Comparison of ENCODE assay signal across 12 cellular contexts in the genomic region with DNA sequence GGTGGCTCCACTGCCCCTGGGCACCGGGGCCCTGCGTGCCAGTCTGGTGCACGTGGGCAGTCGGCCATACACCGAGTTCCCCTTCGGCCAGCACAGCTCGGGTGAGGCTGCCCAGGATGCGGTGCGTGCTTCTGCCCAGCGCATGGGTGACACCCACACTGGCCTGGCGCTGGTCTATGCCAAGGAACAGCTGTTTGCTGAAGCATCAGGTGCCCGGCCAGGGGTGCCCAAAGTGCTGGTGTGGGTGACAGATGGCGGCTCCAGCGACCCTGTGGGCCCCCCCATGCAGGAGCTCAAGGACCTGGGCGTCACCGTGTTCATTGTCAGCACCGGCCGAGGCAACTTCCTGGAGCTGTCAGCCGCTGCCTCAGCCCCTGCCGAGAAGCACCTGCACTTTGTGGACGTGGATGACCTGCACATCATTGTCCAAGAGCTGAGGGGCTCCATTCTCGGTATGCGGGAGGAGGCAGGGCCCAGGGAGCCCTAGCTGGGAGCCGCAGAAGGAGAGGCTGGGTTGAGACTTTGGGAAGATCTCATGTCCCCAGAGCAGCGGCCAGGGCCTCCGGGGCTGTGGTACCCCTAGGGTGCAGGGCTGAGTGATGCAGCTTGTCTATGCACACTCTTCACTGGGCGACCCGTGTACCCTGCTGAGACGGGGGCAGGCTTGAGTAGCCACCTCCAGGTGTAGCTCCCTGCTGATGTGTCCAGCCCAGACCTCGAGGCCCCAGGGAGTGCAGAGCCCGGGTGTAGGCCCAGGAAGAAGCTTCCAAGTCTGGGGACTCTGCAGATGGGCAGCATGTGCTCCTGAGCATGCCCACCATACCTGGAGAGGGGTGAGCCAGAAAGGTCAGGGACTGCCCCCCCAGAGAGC. TPM values are rescaled to one million over a fixed set of nuclear protein-coding genes. Genes with fewer than 3 reads are reported as not detected.
A peak's percentile ranks its signal among the peaks of the same experiment; 100 is the strongest.
DNase-seq lines count a peak whose midpoint lies in the region; TF ChIP-seq lines count a peak whose summit lies in the region.
"Had no signal": no experiment of that assay in that cellular context is flagged by ENCODE, and none has a peak within 500 bp of the region (broad histone marks: within the 10 kb centered on the region; RNA-seq: fewer than 3 reads in every experiment).

No MANE protein-coding gene starts in this region.

- H3K27me3 ChIP-seq in endocrine pancreas (ENCODE audit: control insufficient read depth, insufficient read depth, low read length) (no peaks in the 10 kb centered on the region), stomach (peaks cover 0 to 33% (median 7%) of the 10 kb centered on the region in 3 donors)

- peak overlapping the region; percentile 25 for H3K9ac ChIP-seq in endocrine pancreas (ENCODE audit: control insufficient read depth, insufficient read depth, low read length)

- DNase-seq in NCI-H1417 (lab: John Stamatoyannopoulos, UW) (peak in 2 of 3 experiments; percentile 39 to 70), NCI-H1417 treated with DMSO at 0.1 percent for 48 hours (lab: John Stamatoyannopoulos, UW) (no peak), stomach (no peak), NCI-H187 treated with DMSO at 0.1 percent for 48 hours (lab: John Stamatoyannopoulos, UW) (no peak), NCI-H2196 treated with DMSO at 0.1 percent for 48 hours (lab: John Stamatoyannopoulos, UW; ENCODE audit: unreplicated experiment) (no peak)
- DNase-seq: activated CD4-positive, alpha-beta T cell treated with anti-CD3 and anti-CD28 coated beads, Interleukin-2, amount 10 ng/mL, durations not matched to agents 7 days and 5 days; activated naive CD4-positive, alpha-beta T cell treated with anti-CD3 and anti-CD28 coated beads, Interleukin-2, amount 50 U/mL, for 16 hours; NCI-H2107; SIG-M5; stimulated activated CD4-positive, alpha-beta T cell treated with anti-CD3 and anti-CD28 coated beads, Interleukin-4, amount 100 ng/mL, for 4 hours had no signal

- TF ChIP-seq CTCF in stomach (IDR thresholded peaks at IDR 0.05) = no peak

- H3K4me1 ChIP-seq in endocrine pancreas (ENCODE audit: control insufficient read depth, insufficient read depth, low read length) = no peaks in the 10 kb centered on the region
- peaks cover 77 to 91% (median 80%) of the 10 kb centered on the region in 4 donors for H3K4me1 ChIP-seq in stomach

- intact Hi-C loops in stomach (cut with DNase I; ENCODE audit: low total_unique reads) = no loop called here

- no peak for TF ChIP-seq EP300 in stomach (IDR thresholded peaks at IDR 0.05)

- H3K36me3 ChIP-seq in endocrine pancreas (ENCODE audit: control insufficient read depth, insufficient read depth, low read length) = no peaks in the 10 kb centered on the region
- H3K36me3 ChIP-seq in stomach = peaks cover 0 to 11% (median 6%) of the 10 kb centered on the region in 4 donors
- H3K36me3 ChIP-seq: upper lobe of left lung had no signal

- no peak for TF ChIP-seq POLR2A in stomach (IDR thresholded peaks at IDR 0.05)

- H3K4me3 ChIP-seq in endocrine pancreas (ENCODE audit: control insufficient read depth, insufficient read depth, low read length) (no peak overlapping the region), stomach (peak overlapping the region; percentile 54 to 64 (median 58))

- H3K9me3 ChIP-seq in endocrine pancreas (ENCODE audit: control insufficient read depth, low read length) (no peaks in the 10 kb centered on the region), stomach (no peaks in the 10 kb centered on the region)
- H3K9me3 ChIP-seq: upper lobe of left lung had no signal

- H3K27ac ChIP-seq in stomach = peak overlapping the region; percentile 16 to 92 (median 38)

- 24 to 51% (median 42%) methylated on average over 11 to 31 of the region's 31 CpGs for WGBS in stomach, 5 donors

RNA-seq across cellular contexts. Expression of a gene that starts 1.8 kb away (rescaled TPM):
- 10 to 100 TPM; 11.4 to 37.7 (median 21.1) TPM for total RNA-seq in stomach
- polyA plus RNA-seq in stomach = 10 to 100 TPM in 2 of 3 donors, 1 to 10 TPM in 1; 7.6 to 64.8 (median 24.8) TPM

RNA-seq across cellular contexts. Expression of a gene that starts 12.2 kb away (rescaled TPM):
- total RNA-seq in stomach = 1 to 10 TPM in 2 of 5 donors, under 1 TPM in 1, not detected in 2; 0.55 to 5.2 (median 1.3) TPM
- polyA plus RNA-seq in stomach = 1 to 10 TPM in 1 of 3 donors, under 1 TPM in 2; 0.25 to 2.3 (median 0.92) TPM

RNA-seq across cellular contexts. Expression of a gene that starts 16.2 kb away (rescaled TPM):
- total RNA-seq in stomach = 10 to 100 TPM in 1 of 5 donors, 1 to 10 TPM in 2, under 1 TPM in 1, not detected in 1; 0.89 to 13.6 (median 4.7) TPM
- polyA plus RNA-seq in stomach = 10 to 100 TPM in 2 of 3 donors, 1 to 10 TPM in 1; 8.7 to 13.5 (median 13.3) TPM
- total RNA-seq: activated CD4-positive, alpha-beta T cell treated with anti-CD3 and anti-CD28 coated beads, Interleukin-2, amount 10 ng/mL, durations not matched to agents 7 days and 5 days had no signal

RNA-seq across cellular contexts. Expression of a gene that starts 30.2 kb away (rescaled TPM):
- 100 to 1,000 TPM in 2 of 5 donors, 10 to 100 TPM in 3; 53.9 to 116 (median 82.9) TPM for total RNA-seq in stomach
- 100 to 1,000 TPM; 136 to 187 (median 150) TPM for polyA plus RNA-seq in stomach

RNA-seq across cellular contexts. Expression of a gene that starts 34.3 kb away (rescaled TPM):
- total RNA-seq in stomach = 10 to 100 TPM; 15.6 to 91.5 (median 33.3) TPM
- 10 to 100 TPM in 2 of 3 donors, 1 to 10 TPM in 1; 8.2 to 23.8 (median 18.4) TPM for polyA plus RNA-seq in stomach

Comparison
In these comparisons a context has a peak if more than half of its experiments do, and no peak if none do; other contexts are left out.
1. DNase-seq: peak in NCI-H1417 (2 of 3); none in NCI-H1417 treated with DMSO at 0.1 percent for 48 hours (single experiment), stomach (single experiment), NCI-H187 treated with DMSO at 0.1 percent for 48 hours (single experiment) and NCI-H2196 treated with DMSO at 0.1 percent for 48 hours (single experiment).